8 cellular contexts compared by ENCODE assay signal in genomic region chr10:102460836-102461186, GRCh38. TPM values are rescaled to one million over a fixed set of nuclear protein-coding genes. Genes with fewer than 3 reads are reported as not detected.
DNase-seq lines count a peak whose midpoint lies in the region; ATAC-seq and TF ChIP-seq lines count a peak whose summit lies in the region.

No MANE protein-coding gene starts in this region.

- ATAC-seq in GM18520 (IDR thresholded peaks at IDR 0.05; ENCODE audit: unreplicated experiment) (peak; percentile 5), HG02571 (IDR thresholded peaks at IDR 0.05; ENCODE audit: unreplicated experiment) (peak; percentile 23), gastrocnemius medialis (peak; percentile 28 to 43), GM21360 (IDR thresholded peaks at IDR 0.05; ENCODE audit: unreplicated experiment) (no peak)

- no peaks in the 10 kb centered on the region for H3K36me3 ChIP-seq in SJSA1
- H3K36me3 ChIP-seq in gastrocnemius medialis, result no peaks in the 10 kb centered on the region

- TF ChIP-seq CTCF in foreskin fibroblast (IDR thresholded peaks at IDR 0.05; ENCODE audit: low read depth, low read length) (no peak), gastrocnemius medialis (IDR thresholded peaks at IDR 0.05 in 4 of 5, conservative IDR thresholded peaks at IDR 0.05 in 1 of 5) (no peak)

- DNase-seq in SJSA1 (ENCODE audit: low read depth in 1 of 2, low spot score in 2 of 2) (no peak), foreskin fibroblast (no peak), gastrocnemius medialis (no peak), superior temporal gyrus (ENCODE audit: extremely low spot score) (no peak)
- no peak for DNase-seq in activated effector memory CD4-positive, alpha-beta T cell treated with Interleukin-2 at 50 U/mL for 16 hours

- peaks cover 15% of the 10 kb centered on the region for H3K4me1 ChIP-seq in SJSA1 (replicated peaks)
- H3K4me1 ChIP-seq in gastrocnemius medialis, result peaks cover 15 to 19% of the 10 kb centered on the region in 2 donors

- H3K27ac ChIP-seq in SJSA1 (no peak overlapping the region), gastrocnemius medialis (peak overlapping the region in 3 of 4 donors; percentile 44 to 74 (median 55))

- H3K27me3 ChIP-seq in SJSA1 (replicated peaks) (no peaks in the 10 kb centered on the region), gastrocnemius medialis (no peaks in the 10 kb centered on the region)

- no peaks in the 10 kb centered on the region for H3K9me3 ChIP-seq in SJSA1 (replicated peaks)
- H3K9me3 ChIP-seq in gastrocnemius medialis, result no peaks in the 10 kb centered on the region

- no peak for TF ChIP-seq POLR2A in gastrocnemius medialis (IDR thresholded peaks at IDR 0.05)

- H3K4me3 ChIP-seq in SJSA1 (peak overlapping the region; percentile 31; the same call in 1 of the 2 replicates), foreskin fibroblast (ENCODE audit: low read depth in 1 of 2, low read length in 2 of 2) (peak overlapping the region; percentile 52), gastrocnemius medialis (peak overlapping the region; percentile 54 to 77 (median 64))

- intact Hi-C loops in gastrocnemius medialis (cut with DNase I; ENCODE audit: low total_unique reads), result loop anchor here (1.0 to 2.0 kb wide), 2 partner anchors 18 to 29 kb away; partner anchors contain the start of gene CUEDC2

- in situ Hi-C loops in gastrocnemius medialis (cut with MboI; ENCODE audit: low sequenced_read_pairs in 4 of 4), result no loop called here

RNA-seq across cellular contexts. Expression of gene C10orf95, which starts 9.5 kb away (rescaled TPM):
- not detected in 2 replicates for total RNA-seq in SJSA1 (2014; rRNA removed; shearing (Covaris generic))
- total RNA-seq in gastrocnemius medialis, result not detected

RNA-seq across cellular contexts. Expression of gene CUEDC2, which starts 28.4 kb away (rescaled TPM):
- 50.7 and 57.9 TPM in 2 replicates for total RNA-seq in SJSA1 (2014; rRNA removed; shearing (Covaris generic))
- total RNA-seq in gastrocnemius medialis, result 10 to 100 TPM; 51.6 to 83.1 (median 70.2) TPM

RNA-seq across cellular contexts. Expression of gene FBXL15, which starts 40.2 kb away (rescaled TPM):
- total RNA-seq in SJSA1 (2014; rRNA removed; shearing (Covaris generic)), result 11.0 and 40.1 TPM in 2 replicates
- total RNA-seq in gastrocnemius medialis, result 10 to 100 TPM; 14.2 to 34.8 (median 21.0) TPM

RNA-seq across cellular contexts. Expression of gene ACTR1A, which starts 41.7 kb away (rescaled TPM):
- 117 and 126 TPM in 2 replicates for total RNA-seq in SJSA1 (2014; rRNA removed; shearing (Covaris generic))
- 100 to 1,000 TPM; 212 to 261 (median 252) TPM for total RNA-seq in gastrocnemius medialis

RNA-seq across cellular contexts. Expression of gene PSD, which starts 42.2 kb away (rescaled TPM):
- total RNA-seq in SJSA1 (2014; rRNA removed; shearing (Covaris generic)), result 0.08 TPM in 1 of 2 replicates, not detected in the other
- total RNA-seq in gastrocnemius medialis, result 1 to 10 TPM in 1 of 4 donors, under 1 TPM in 1, not detected in 2; 0.35 to 2.6 TPM
